ENCODE assay signal across 9 cellular contexts in genomic region chrX:50747471-50747900, GRCh38.
A peak's percentile ranks its signal among the peaks of the same experiment; 100 is the strongest.
DNase-seq lines count a peak whose midpoint lies in the region; ATAC-seq and TF ChIP-seq lines count a peak whose summit lies in the region.
"Had no signal": no experiment of that assay in that cellular context is flagged by ENCODE, and none has a peak within 500 bp of the region (broad histone marks: within the 10 kb centered on the region; RNA-seq: fewer than 3 reads in every experiment).

No MANE protein-coding gene starts in this region.

- peak; percentile 1 for DNase-seq in NCI-H748 treated with DMSO at 0.1 percent for 48 hours (lab: John Stamatoyannopoulos, UW)
- DNase-seq in NCI-H748 (lab: John Stamatoyannopoulos, UW; ENCODE audit: unreplicated experiment), result no peak
- peak; percentile 20 for DNase-seq in NB4 (ENCODE audit: low read depth)
- no peak for DNase-seq in epithelial cell of proximal tubule (ENCODE audit: low read depth)
- peak; percentile 13 for DNase-seq in renal cortical epithelial cell (ENCODE audit: low read depth)
- DNase-seq in H4 (ENCODE audit: low spot score), result no peak

- TF ChIP-seq CTCF in NB4 (IDR thresholded peaks at IDR 0.05; ENCODE audit: low read depth, low read length) (peak; percentile 34), epithelial cell of proximal tubule (conservative IDR thresholded peaks at IDR 0.05; ENCODE audit: low read depth, low read length) (peak; percentile 75)

- H3K4me3 ChIP-seq in NB4 (ENCODE audit: low read depth, low read length), result no peak overlapping the region
- no peak overlapping the region for H3K4me3 ChIP-seq in epithelial cell of proximal tubule (ENCODE audit: low read depth, low read length)
- H3K4me3 ChIP-seq: BLaER1 treated with 17β-estradiol and CSF1 and Interleukin-3, amounts not matched to agents 10 nM and 100 nM had no signal

- ATAC-seq in GM19351 (IDR thresholded peaks at IDR 0.05; ENCODE audit: unreplicated experiment) (no peak), HG03196 (IDR thresholded peaks at IDR 0.05; ENCODE audit: unreplicated experiment) (no peak)

- no peak for TF ChIP-seq POLR2A in NB4 (IDR thresholded peaks at IDR 0.05; ENCODE audit: extremely low read depth, insufficient read length)

Comparison
In these comparisons a context has a peak if more than half of its experiments do, and no peak if none do; other contexts are left out.
1. DNase-seq: peak in NCI-H748 treated with DMSO at 0.1 percent for 48 hours (single experiment), NB4 (single experiment) and renal cortical epithelial cell (single experiment); none in NCI-H748 (single experiment), epithelial cell of proximal tubule (single experiment) and H4 (single experiment).